40 cellular contexts compared by ENCODE assay signal in the genomic region with DNA sequence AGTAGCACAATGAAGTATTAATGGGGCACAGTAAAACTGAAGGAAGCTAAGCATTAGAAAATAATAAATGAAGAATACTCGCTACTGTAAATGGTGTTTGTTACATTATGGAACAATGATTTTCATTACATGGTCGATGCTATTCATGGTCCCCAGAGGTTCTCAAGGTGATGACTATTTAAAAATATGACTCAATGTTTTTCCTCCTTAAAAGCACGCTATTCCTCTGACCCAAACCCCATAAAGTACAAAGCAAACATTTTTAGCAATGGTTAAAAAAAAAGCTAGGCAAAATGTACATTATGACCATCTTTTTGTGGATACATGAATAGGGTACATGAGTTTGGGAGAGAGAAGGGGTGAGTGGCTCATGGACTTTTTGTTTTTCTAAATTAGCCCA. TPM values are rescaled to one million over a fixed set of nuclear protein-coding genes. Genes with fewer than 3 reads are reported as not detected.
"Had no signal": no experiment of that assay in that cellular context is flagged by ENCODE, and none has a peak within 500 bp of the region (broad histone marks: within the 10 kb centered on the region; RNA-seq: fewer than 3 reads in every experiment).

No MANE protein-coding gene starts in this region.

- H3K27ac ChIP-seq: adrenal gland, ascending aorta, body of pancreas, brain microvascular endothelial cell, breast epithelium, cardiac muscle cell had no signal

- H3K36me3 Mint-ChIP-seq: activated naive CD4-positive, alpha-beta T cell treated with anti-CD3 and anti-CD28 coated beads, Interleukin-2, amount 50 U/mL, for 72 hours had no signal

- H3K4me3 ChIP-seq: adrenal gland, ascending aorta, body of pancreas, breast epithelium, cardiac muscle cell had no signal

- H3K27me3 ChIP-seq: adrenal gland, ascending aorta, body of pancreas, brain microvascular endothelial cell, breast epithelium, cardiac muscle cell had no signal

- H3K9me3 ChIP-seq: adrenal gland, ascending aorta, body of pancreas, breast epithelium had no signal

- H3K27me3 Mint-ChIP-seq: activated naive CD4-positive, alpha-beta T cell treated with anti-CD3 and anti-CD28 coated beads, Interleukin-2, amount 10 ng/mL, durations not matched to agents 7 days and 5 days; activated naive CD4-positive, alpha-beta T cell treated with anti-CD3 and anti-CD28 coated beads, Interleukin-2, amount 50 U/mL, for 24 hours; activated naive CD8-positive, alpha-beta T cell; activated naive CD8-positive, alpha-beta T cell treated with anti-CD3 and anti-CD28 coated beads for 36 hours; activated naive CD8-positive, alpha-beta T cell treated with anti-CD3 and anti-CD28 coated beads, Interleukin-2, amount 10 ng/mL, durations not matched to agents 7 days and 5 days; activated naive CD8-positive, alpha-beta T cell treated with anti-CD3 and anti-CD28 coated beads, Interleukin-2, amount 50 U/mL, for 24 hours; activated T-cell treated with anti-CD3 and anti-CD28 coated beads, Interleukin-2, amount 50 U/mL, for 24 hours; activated T-helper 17 cell treated with anti-CD3 and anti-CD28 coated beads, Interleukin-2, amount 50 U/mL, for 72 hours; brain; central memory CD8-positive, alpha-beta T cell had no signal

- H3K4me1 Mint-ChIP-seq: activated naive CD4-positive, alpha-beta T cell treated with anti-CD3 and anti-CD28 coated beads, Interleukin-2, amount 10 ng/mL, durations not matched to agents 7 days and 5 days; activated naive CD8-positive, alpha-beta T cell treated with anti-CD3 and anti-CD28 coated beads for 36 hours; activated naive CD8-positive, alpha-beta T cell treated with anti-CD3 and anti-CD28 coated beads, Interleukin-2, amount 10 ng/mL, durations not matched to agents 7 days and 5 days; activated naive CD8-positive, alpha-beta T cell treated with anti-CD3 and anti-CD28 coated beads, Interleukin-2, amount 50 U/mL, for 24 hours; activated T-helper 17 cell treated with anti-CD3 and anti-CD28 coated beads, Interleukin-2, amount 50 U/mL, for 72 hours; brain; central memory CD8-positive, alpha-beta T cell had no signal

- H3K27ac Mint-ChIP-seq: activated naive CD4-positive, alpha-beta T cell treated with anti-CD3 and anti-CD28 coated beads for 36 hours; activated naive CD4-positive, alpha-beta T cell treated with anti-CD3 and anti-CD28 coated beads, Interleukin-2, amount 10 ng/mL, durations not matched to agents 7 days and 5 days; activated naive CD4-positive, alpha-beta T cell treated with anti-CD3 and anti-CD28 coated beads, Interleukin-2, amount 50 U/mL, for 24 hours; activated naive CD4-positive, alpha-beta T cell treated with anti-CD3 and anti-CD28 coated beads, Interleukin-2, amount 50 U/mL, for 72 hours; activated naive CD8-positive, alpha-beta T cell; activated naive CD8-positive, alpha-beta T cell treated with anti-CD3 and anti-CD28 coated beads for 36 hours; activated naive CD8-positive, alpha-beta T cell treated with anti-CD3 and anti-CD28 coated beads, Interleukin-2, amount 10 ng/mL, durations not matched to agents 7 days and 5 days; activated naive CD8-positive, alpha-beta T cell treated with anti-CD3 and anti-CD28 coated beads, Interleukin-2, amount 50 U/mL, for 24 hours; activated T-cell treated with anti-CD3 and anti-CD28 coated beads, Interleukin-2, amount 50 U/mL, for 24 hours; activated T-helper 1 cell treated with anti-CD3 and anti-CD28 coated beads, Interleukin-12 subunit alpha, Interleukin-12 subunit beta, Interleukin-2, Interleukin-4 antibody, amounts not matched to agents 30 ng/mL and 10 ng/mL and 1 ng/mL, durations not matched to agents 14 hours and 24 hours and 36 hours; activated T-helper 17 cell treated with anti-CD3 and anti-CD28 coated beads, Interleukin-2, amount 50 U/mL, for 72 hours; activated T-helper 2 cell treated with anti-CD3 and anti-CD28 coated beads, Interferon-gamma antibody, Interleukin-2, Interleukin-4, amounts not matched to agents 10 μg/mL and 5 μg/mL and 100 μg/mL, durations not matched to agents 14 hours and 24 hours and 36 hours; brain had no signal

- H3K4me1 ChIP-seq: body of pancreas, breast epithelium had no signal

- FAIRE-seq: astrocyte, bronchial epithelial cell had no signal

- H3K36me3 ChIP-seq: cardiac muscle cell had no signal

- H3K9me3 Mint-ChIP-seq: activated naive CD4-positive, alpha-beta T cell treated with anti-CD3 and anti-CD28 coated beads for 36 hours; activated naive CD4-positive, alpha-beta T cell treated with anti-CD3 and anti-CD28 coated beads, Interleukin-2, amount 10 ng/mL, durations not matched to agents 7 days and 5 days; activated naive CD4-positive, alpha-beta T cell treated with anti-CD3 and anti-CD28 coated beads, Interleukin-2, amount 50 U/mL, for 24 hours; activated naive CD4-positive, alpha-beta T cell treated with anti-CD3 and anti-CD28 coated beads, Interleukin-2, amount 50 U/mL, for 72 hours; activated naive CD8-positive, alpha-beta T cell treated with anti-CD3 and anti-CD28 coated beads for 36 hours; activated naive CD8-positive, alpha-beta T cell treated with anti-CD3 and anti-CD28 coated beads, Interleukin-2, amount 10 ng/mL, durations not matched to agents 7 days and 5 days; activated naive CD8-positive, alpha-beta T cell treated with anti-CD3 and anti-CD28 coated beads, Interleukin-2, amount 50 U/mL, for 24 hours; activated T-cell treated with anti-CD3 and anti-CD28 coated beads, Interleukin-2, amount 50 U/mL, for 24 hours; activated T-cell treated with anti-CD3 and anti-CD28 coated beads, Interleukin-2, amount 50 U/mL, for 4 hours; activated T-cell treated with anti-CD3 and anti-CD28 coated beads, Interleukin-2, amount 50 U/mL, for 72 hours; activated T-helper 1 cell treated with anti-CD3 and anti-CD28 coated beads, Interleukin-12 subunit alpha, Interleukin-12 subunit beta, Interleukin-2, Interleukin-4 antibody, amounts not matched to agents 30 ng/mL and 10 ng/mL and 1 ng/mL, durations not matched to agents 14 hours and 24 hours and 36 hours; activated T-helper 17 cell treated with anti-CD3 and anti-CD28 coated beads, Interleukin-2, amount 50 U/mL, for 72 hours; activated T-helper 2 cell treated with anti-CD3 and anti-CD28 coated beads, Interferon-gamma antibody, Interleukin-2, Interleukin-4, amounts not matched to agents 10 μg/mL and 5 μg/mL and 100 μg/mL, durations not matched to agents 14 hours and 24 hours and 36 hours; brain; central memory CD8-positive, alpha-beta T cell had no signal

- DNase-seq: activated effector memory CD4-positive, alpha-beta T cell treated with anti-CD3 and anti-CD28 coated beads, Interleukin-2, amount 50 U/mL, for 16 hours; activated effector memory CD4-positive, alpha-beta T cell treated with Interleukin-2 at 50 U/mL for 16 hours; activated gamma-delta T cell; activated gamma-delta T cell treated with Interleukin-2 at 50 U/mL for 16 hours; activated naive CD4-positive, alpha-beta T cell; activated naive CD4-positive, alpha-beta T cell treated with anti-CD3 and anti-CD28 coated beads for 36 hours; activated naive CD4-positive, alpha-beta T cell treated with anti-CD3 and anti-CD28 coated beads, Interleukin-2, amount 10 ng/mL, durations not matched to agents 7 days and 5 days; activated naive CD4-positive, alpha-beta T cell treated with anti-CD3 and anti-CD28 coated beads, Interleukin-2, amount 50 U/mL, for 16 hours; activated naive CD4-positive, alpha-beta T cell treated with Interleukin-2 at 50 U/mL for 16 hours; activated naive CD8-positive, alpha-beta T cell treated with anti-CD3 and anti-CD28 coated beads for 36 hours; activated naive CD8-positive, alpha-beta T cell treated with anti-CD3 and anti-CD28 coated beads, Interleukin-2, amount 10 ng/mL, durations not matched to agents 7 days and 5 days; activated naive CD8-positive, alpha-beta T cell treated with anti-CD3 and anti-CD28 coated beads, Interleukin-2, amount 50 U/mL, for 24 hours; activated T-cell treated with anti-CD3 and anti-CD28 coated beads, Interleukin-2, amount 50 U/mL, for 1 hour; activated T-cell treated with anti-CD3 and anti-CD28 coated beads, Interleukin-2, amount 50 U/mL, for 24 hours; activated T-cell treated with anti-CD3 and anti-CD28 coated beads, Interleukin-2, amount 50 U/mL, for 4 hours; activated T-cell treated with anti-CD3 and anti-CD28 coated beads, Interleukin-2, amount 50 U/mL, for 48 hours; activated T-cell treated with anti-CD3 and anti-CD28 coated beads, Interleukin-2, amount 50 U/mL, for 72 hours; adrenal gland; amniotic stem cell; anterior cingulate cortex; aorta; body of pancreas; brain microvascular endothelial cell; caudate nucleus; central memory CD4-positive, alpha-beta T cell; cerebellar nuclear complex had no signal

- H3K4me3 Mint-ChIP-seq: activated naive CD4-positive, alpha-beta T cell treated with anti-CD3 and anti-CD28 coated beads for 36 hours; activated naive CD4-positive, alpha-beta T cell treated with anti-CD3 and anti-CD28 coated beads, Interleukin-2, amount 10 ng/mL, durations not matched to agents 7 days and 5 days; activated naive CD4-positive, alpha-beta T cell treated with anti-CD3 and anti-CD28 coated beads, Interleukin-2, amount 50 U/mL, for 24 hours; activated naive CD8-positive, alpha-beta T cell; activated naive CD8-positive, alpha-beta T cell treated with anti-CD3 and anti-CD28 coated beads for 36 hours; activated naive CD8-positive, alpha-beta T cell treated with anti-CD3 and anti-CD28 coated beads, Interleukin-2, amount 10 ng/mL, durations not matched to agents 7 days and 5 days; activated naive CD8-positive, alpha-beta T cell treated with anti-CD3 and anti-CD28 coated beads, Interleukin-2, amount 50 U/mL, for 24 hours; activated T-cell treated with anti-CD3 and anti-CD28 coated beads, Interleukin-2, amount 50 U/mL, for 24 hours; activated T-cell treated with anti-CD3 and anti-CD28 coated beads, Interleukin-2, amount 50 U/mL, for 4 hours; activated T-cell treated with anti-CD3 and anti-CD28 coated beads, Interleukin-2, amount 50 U/mL, for 72 hours; activated T-helper 1 cell treated with anti-CD3 and anti-CD28 coated beads, Interleukin-12 subunit alpha, Interleukin-12 subunit beta, Interleukin-2, Interleukin-4 antibody, amounts not matched to agents 30 ng/mL and 10 ng/mL and 1 ng/mL, durations not matched to agents 14 hours and 24 hours and 36 hours; activated T-helper 17 cell treated with anti-CD3 and anti-CD28 coated beads, Interleukin-2, amount 50 U/mL, for 72 hours; brain; central memory CD8-positive, alpha-beta T cell had no signal

- ATAC-seq: activated naive CD4-positive, alpha-beta T cell treated with anti-CD3 and anti-CD28 coated beads, Interleukin-2, amount 50 U/mL, for 72 hours; activated naive CD8-positive, alpha-beta T cell treated with anti-CD3 and anti-CD28 coated beads, Interleukin-2, amount 50 U/mL, for 24 hours; activated T-cell treated with anti-CD3 and anti-CD28 coated beads, Interleukin-2, amount 50 U/mL, for 4 hours; activated T-cell treated with anti-CD3 and anti-CD28 coated beads, Interleukin-2, amount 50 U/mL, for 72 hours; activated T-helper 17 cell treated with anti-CD3 and anti-CD28 coated beads, Interleukin-2, amount 50 U/mL, for 72 hours; body of pancreas had no signal

RNA-seq across cellular contexts. Expression of a gene that starts 55.1 kb away (rescaled TPM):
- total RNA-seq: activated naive CD4-positive, alpha-beta T cell treated with anti-CD3 and anti-CD28 coated beads for 36 hours; activated naive CD4-positive, alpha-beta T cell treated with anti-CD3 and anti-CD28 coated beads, Interleukin-2, amount 50 U/mL, for 72 hours; activated naive CD8-positive, alpha-beta T cell treated with anti-CD3 and anti-CD28 coated beads for 36 hours; activated naive CD8-positive, alpha-beta T cell treated with anti-CD3 and anti-CD28 coated beads, Interleukin-2, amount 10 ng/mL, durations not matched to agents 7 days and 5 days; activated T-cell treated with anti-CD3 and anti-CD28 coated beads, Interleukin-2, amount 50 U/mL, for 4 hours; activated T-cell treated with anti-CD3 and anti-CD28 coated beads, Interleukin-2, amount 50 U/mL, for 72 hours; activated T-helper 1 cell treated with anti-CD3 and anti-CD28 coated beads, Interleukin-12 subunit alpha, Interleukin-12 subunit beta, Interleukin-2, Interleukin-4 antibody, amounts not matched to agents 30 ng/mL and 10 ng/mL and 1 ng/mL, durations not matched to agents 14 hours and 24 hours and 36 hours; activated T-helper 17 cell treated with anti-CD3 and anti-CD28 coated beads, Interleukin-2, amount 50 U/mL, for 72 hours; activated T-helper 2 cell treated with anti-CD3 and anti-CD28 coated beads, Interferon-gamma antibody, Interleukin-2, Interleukin-4, amounts not matched to agents 10 μg/mL and 5 μg/mL and 100 μg/mL, durations not matched to agents 14 hours and 24 hours and 36 hours; astrocyte; bronchial epithelial cell; chondrocyte had no signal
